ENCODE assay signal across 8 cellular contexts in genomic region chr14:52268191-52269061, GRCh38. TPM values are rescaled to one million over a fixed set of nuclear protein-coding genes. Genes with fewer than 3 reads are reported as not detected.
DNase-seq lines count a peak whose midpoint lies in the region; ATAC-seq and TF ChIP-seq lines count a peak whose summit lies in the region.

No MANE protein-coding gene starts in this region.

- no peak overlapping the region for H3K27ac ChIP-seq in testis
- H3K27ac ChIP-seq in adrenal gland = no peak overlapping the region

- peak overlapping the region; percentile 13 for H3K4me3 ChIP-seq in lower leg skin (ENCODE audit: low read depth, poor library complexity, severe bottlenecking)
- peak overlapping the region; percentile 27 to 53 for H3K4me3 ChIP-seq in testis
- H3K4me3 ChIP-seq in adrenal gland = peak overlapping the region in 1 of 4 donors; percentile 29

- no peak for TF ChIP-seq POLR2A in lower leg skin (IDR thresholded peaks at IDR 0.05)
- TF ChIP-seq POLR2A in testis (IDR thresholded peaks at IDR 0.05) = no peak
- no peak for TF ChIP-seq POLR2A in adrenal gland (IDR thresholded peaks at IDR 0.05)

- no peak for ATAC-seq in HG03108 (IDR thresholded peaks at IDR 0.05; ENCODE audit: unreplicated experiment)

- H3K27me3 ChIP-seq in testis (no peaks in the 10 kb centered on the region), adrenal gland (peaks cover 26% of the 10 kb centered on the region)

- H3K9me3 ChIP-seq in testis = no peaks in the 10 kb centered on the region
- H3K9me3 ChIP-seq in adrenal gland (replicated peaks in 1 of 3) = no peaks in the 10 kb centered on the region

- WGBS in lower leg skin, 2 donors = 1% methylated on average over 28 to 47 of the region's 59 CpGs
- 0 to 1% methylated on average over 22 to 56 of the region's 59 CpGs for WGBS in testis, 2 donors
- 1 to 4% (median 2%) methylated on average over 32 to 59 of the region's 59 CpGs for WGBS in adrenal gland, 4 donors

- H3K4me3 Mint-ChIP-seq in brain = peak overlapping the region; percentile 79 to 86 (median 82)

- intact Hi-C loops in lower leg skin (cut with DNase I; ENCODE audit: low total_unique reads) = no loop called here
- intact Hi-C loops in testis (cut with DNase I; ENCODE audit: low total_unique reads) = no loop called here
- intact Hi-C loops in adrenal gland (cut with DNase I) = no loop called here

- TF ChIP-seq CTCF in brain (conservative IDR thresholded peaks at IDR 0.05) = no peak
- TF ChIP-seq CTCF in lower leg skin (IDR thresholded peaks at IDR 0.05) = no peak
- TF ChIP-seq CTCF in testis (IDR thresholded peaks at IDR 0.05) = no peak
- TF ChIP-seq CTCF in adrenal gland (IDR thresholded peaks at IDR 0.05) = no peak

- H3K9me3 Mint-ChIP-seq in brain = peaks cover 0 to 3% (median 0%) of the 10 kb centered on the region in 5 experiments

- peak; percentile 30 for DNase-seq in NK-92 treated with Interleukin-12 subunit alpha and Interleukin-12 subunit beta, amount 100 ng/mL, for 24 hours (lab: John Stamatoyannopoulos, UW)
- DNase-seq in NK-92 (lab: John Stamatoyannopoulos, UW; ENCODE audit: unreplicated experiment) (no peak), lower leg skin (ENCODE audit: low spot score in 2 of 2) (no peak), testis (no peak), adrenal gland (no peak), anterior cingulate cortex (lab: John Stamatoyannopoulos, UW) (no peak)

- no peaks in the 10 kb centered on the region for H3K36me3 Mint-ChIP-seq in brain

- peaks cover 84% of the 10 kb centered on the region for H3K27me3 Mint-ChIP-seq in brain

- H3K36me3 ChIP-seq in testis (ENCODE audit: low read depth, missing control alignments) = no peaks in the 10 kb centered on the region
- no peaks in the 10 kb centered on the region for H3K36me3 ChIP-seq in adrenal gland (replicated peaks in 1 of 2)

- H3K27ac Mint-ChIP-seq in brain = no peak overlapping the region

- H3K4me1 Mint-ChIP-seq in brain = peaks cover 11% of the 10 kb centered on the region

- H3K4me1 ChIP-seq in testis (peaks cover 6% of the 10 kb centered on the region), adrenal gland (replicated peaks in 1 of 2) (peaks cover 0 to 6% of the 10 kb centered on the region in 2 donors)

RNA-seq across cellular contexts. Expression of gene PTGDR, which starts 0.9 kb away (rescaled TPM):
- polyA plus RNA-seq in brain (ENCODE audit: insufficient read depth, low read depth, low replicate concordance) (0.19 TPM), testis (ENCODE audit: insufficient read depth, low read depth, low replicate concordance) (0.54 TPM), adrenal gland (under 1 TPM; 0.20 to 0.37 (median 0.32) TPM)
- total RNA-seq in lower leg skin (1 to 10 TPM in 1 of 4 donors, under 1 TPM in 2, not detected in 1; 0.65 to 2.8 (median 0.88) TPM), testis (1 to 10 TPM in 1 of 2 donors, under 1 TPM in 1; 0.16 to 1.3 TPM), adrenal gland (1 to 10 TPM in 2 of 8 donors, under 1 TPM in 5, not detected in 1; 0.06 to 3.5 (median 0.61) TPM)

RNA-seq across cellular contexts. Expression of gene PTGER2, which starts 45.7 kb away (rescaled TPM):
- polyA plus RNA-seq in brain (ENCODE audit: insufficient read depth, low read depth, low replicate concordance) (not detected), testis (ENCODE audit: insufficient read depth, low read depth, low replicate concordance) (5.3 TPM), adrenal gland (1 to 10 TPM; 1.2 to 1.4 (median 1.2) TPM)
- total RNA-seq in lower leg skin (1 to 10 TPM in 3 of 4 donors, under 1 TPM in 1; 0.15 to 3.6 (median 2.0) TPM), testis (1 to 10 TPM; 2.7 to 4.0 TPM), adrenal gland (1 to 10 TPM in 6 of 8 donors, under 1 TPM in 1, not detected in 1; 0.18 to 2.9 (median 2.1) TPM)
